In the genomic region with DNA sequence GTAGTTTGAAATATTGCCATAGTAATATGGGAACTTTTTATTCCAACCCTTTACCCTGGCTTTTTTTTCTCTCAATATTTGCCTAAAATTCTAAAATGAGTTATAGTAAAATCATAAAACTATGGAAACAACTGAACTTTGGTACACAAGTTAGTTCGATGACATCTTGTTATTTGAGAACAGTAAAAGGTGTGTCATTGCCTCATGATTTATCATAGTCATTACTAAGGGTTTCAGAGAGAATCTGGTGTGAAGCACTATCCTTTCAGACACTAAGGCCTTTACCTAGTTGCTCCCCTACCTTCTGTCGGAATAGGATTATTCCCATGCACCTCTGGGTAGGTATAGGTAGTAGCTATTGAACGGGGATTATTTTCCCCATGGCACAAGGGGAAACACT, we compare ENCODE assay signal across 25 cellular contexts.
"Had no signal": no experiment of that assay in that cellular context is flagged by ENCODE, and none has a peak within 500 bp of the region (broad histone marks: within the 10 kb centered on the region; RNA-seq: fewer than 3 reads in every experiment).

No MANE protein-coding gene starts in this region.

- H3K27ac ChIP-seq: sigmoid colon, testis, upper lobe of left lung, WERI-Rb-1 had no signal

- FAIRE-seq: islet of Langerhans had no signal

- H3K9me2 ChIP-seq: SK-N-SH had no signal

- H3K27ac Mint-ChIP-seq: activated naive CD8-positive, alpha-beta T cell treated with anti-CD3 and anti-CD28 coated beads, Interleukin-2, amount 10 ng/mL, durations not matched to agents 7 days and 5 days; stimulated activated naive B cell treated with anti-CD40 and anti-IgM and Interleukin-4, amounts not matched to agents 10 μg/mL and 1 μg/mL and 100 μg/mL, for 72 hours had no signal

- H3K27me3 ChIP-seq: sigmoid colon, testis, upper lobe of left lung had no signal

- H3K4me3 Mint-ChIP-seq: activated naive CD4-positive, alpha-beta T cell treated with anti-CD3 and anti-CD28 coated beads for 36 hours; activated naive CD8-positive, alpha-beta T cell treated with anti-CD3 and anti-CD28 coated beads, Interleukin-2, amount 10 ng/mL, durations not matched to agents 7 days and 5 days; activated T-cell treated with anti-CD3 and anti-CD28 coated beads, Interleukin-2, amount 50 U/mL, for 4 hours; naive thymus-derived CD4-positive, alpha-beta T cell; neural crest cell; stimulated activated naive B cell treated with anti-CD40 and anti-IgM and Interleukin-4, amounts not matched to agents 10 μg/mL and 1 μg/mL and 100 μg/mL, for 72 hours had no signal

- H3K4me1 ChIP-seq: sigmoid colon, testis, upper lobe of left lung had no signal

- DNase-seq: activated CD4-positive, alpha-beta T cell treated with anti-CD3 and anti-CD28 coated beads for 1 hour; activated CD4-positive, alpha-beta T cell treated with anti-CD3 and anti-CD28 coated beads, Interleukin-2, amount 50 U/mL, for 4 hours; activated CD8-positive, alpha-beta memory T cell treated with anti-CD3 and anti-CD28 coated beads for 24 hours; activated CD8-positive, alpha-beta memory T cell treated with anti-CD3 and anti-CD28 coated beads, Interleukin-2, amount 50 U/mL, for 4 hours; activated naive CD4-positive, alpha-beta T cell treated with anti-CD3 and anti-CD28 coated beads for 36 hours; activated naive CD8-positive, alpha-beta T cell treated with anti-CD3 and anti-CD28 coated beads, Interleukin-2, amount 10 ng/mL, durations not matched to agents 7 days and 5 days; activated T-cell treated with anti-CD3 and anti-CD28 coated beads, Interleukin-2, amount 50 U/mL, for 4 hours; amniotic stem cell; cerebellar nuclear complex; cortex of kidney; foreskin melanocyte; mesendoderm; naive thymus-derived CD4-positive, alpha-beta T cell; occipital lobe; sigmoid colon; SK-N-SH; stimulated activated CD4-positive, alpha-beta T cell treated with anti-CD3 and anti-CD28 coated beads, Interleukin-2, amount 100 ng/mL, for 48 hours; stimulated activated CD8-positive, alpha-beta memory T cell treated with anti-CD3 and anti-CD28 coated beads, Interleukin-4, amount 100 ng/mL, for 48 hours; stimulated activated naive B cell treated with anti-CD40 and anti-IgM and Interleukin-4, amounts not matched to agents 10 μg/mL and 1 μg/mL and 100 μg/mL, for 72 hours; testis; upper lobe of left lung; WERI-Rb-1 had no signal

- H3K4me1 Mint-ChIP-seq: neural crest cell; stimulated activated naive B cell treated with anti-CD40 and anti-IgM and Interleukin-4, amounts not matched to agents 10 μg/mL and 1 μg/mL and 100 μg/mL, for 72 hours had no signal

- H3K9me3 Mint-ChIP-seq: activated naive CD4-positive, alpha-beta T cell treated with anti-CD3 and anti-CD28 coated beads for 36 hours; activated naive CD8-positive, alpha-beta T cell treated with anti-CD3 and anti-CD28 coated beads, Interleukin-2, amount 10 ng/mL, durations not matched to agents 7 days and 5 days; activated T-cell treated with anti-CD3 and anti-CD28 coated beads, Interleukin-2, amount 50 U/mL, for 4 hours; naive thymus-derived CD4-positive, alpha-beta T cell; neural crest cell; stimulated activated naive B cell treated with anti-CD40 and anti-IgM and Interleukin-4, amounts not matched to agents 10 μg/mL and 1 μg/mL and 100 μg/mL, for 72 hours had no signal

- H3K9ac ChIP-seq: SK-N-SH had no signal

- H3K9me3 ChIP-seq: sigmoid colon, SK-N-SH, testis, upper lobe of left lung had no signal

- H3K27me3 Mint-ChIP-seq: activated naive CD8-positive, alpha-beta T cell treated with anti-CD3 and anti-CD28 coated beads, Interleukin-2, amount 10 ng/mL, durations not matched to agents 7 days and 5 days; naive thymus-derived CD4-positive, alpha-beta T cell; stimulated activated naive B cell treated with anti-CD40 and anti-IgM and Interleukin-4, amounts not matched to agents 10 μg/mL and 1 μg/mL and 100 μg/mL, for 72 hours had no signal

- H3K4me2 ChIP-seq: SK-N-SH, smooth muscle cell had no signal

- H3K4me3 ChIP-seq: sigmoid colon, smooth muscle cell, testis, upper lobe of left lung had no signal

- ATAC-seq: activated T-cell treated with anti-CD3 and anti-CD28 coated beads, Interleukin-2, amount 50 U/mL, for 4 hours; naive thymus-derived CD4-positive, alpha-beta T cell; stimulated activated naive B cell treated with anti-CD40 and anti-IgM and Interleukin-4, amounts not matched to agents 10 μg/mL and 1 μg/mL and 100 μg/mL, for 72 hours had no signal
